In genomic region chr12:57606016-57606311, GRCh38 we compare ENCODE assay signal across 12 cellular contexts. TPM values are rescaled to one million over a fixed set of nuclear protein-coding genes. Genes with fewer than 3 reads are reported as not detected.
DNase-seq lines count a peak whose midpoint lies in the region; ATAC-seq, FAIRE-seq and TF ChIP-seq lines count a peak whose summit lies in the region.
"Had no signal": no experiment of that assay in that cellular context is flagged by ENCODE, and none has a peak within 500 bp of the region (broad histone marks: within the 10 kb centered on the region; RNA-seq: fewer than 3 reads in every experiment).

No MANE protein-coding gene starts in this region.

- H3K4me1 ChIP-seq in HUES48 (ENCODE audit: control insufficient read depth, insufficient read depth, low read length): peaks cover 31% of the 10 kb centered on the region

- no peak for TF ChIP-seq RAD21 in neural cell (conservative IDR thresholded peaks at IDR 0.05)

- H3K4me1 Mint-ChIP-seq in activated naive CD8-positive, alpha-beta T cell treated with anti-CD3 and anti-CD28 coated beads, Interleukin-2, amount 10 ng/mL, durations not matched to agents 7 days and 5 days: peaks cover 20% of the 10 kb centered on the region

- no peaks in the 10 kb centered on the region for H4K20me1 ChIP-seq in neural cell (ENCODE audit: insufficient read depth)

- no peak for DNase-seq in activated naive CD8-positive, alpha-beta T cell treated with anti-CD3 and anti-CD28 coated beads, Interleukin-2, amount 10 ng/mL, durations not matched to agents 7 days and 5 days
- no peak for DNase-seq in urothelium cell line (ENCODE audit: low spot score)
- DNase-seq in head of caudate nucleus: no peak
- DNase-seq: foreskin fibroblast, NCI-H2227 treated with DMSO at 0.1 percent for 48 hours, SHP77 had no signal

- peaks cover 8% of the 10 kb centered on the region for H3K36me3 Mint-ChIP-seq in activated naive CD8-positive, alpha-beta T cell treated with anti-CD3 and anti-CD28 coated beads, Interleukin-2, amount 10 ng/mL, durations not matched to agents 7 days and 5 days

- ATAC-seq in activated naive CD8-positive, alpha-beta T cell treated with anti-CD3 and anti-CD28 coated beads, Interleukin-2, amount 10 ng/mL, durations not matched to agents 7 days and 5 days (ENCODE audit: low read depth): no peak
- no peak for ATAC-seq in GM18868 (IDR thresholded peaks at IDR 0.05; ENCODE audit: unreplicated experiment)
- ATAC-seq: stimulated activated memory B cell treated with anti-CD40 and anti-IgM and Interleukin-4, amounts not matched to agents 10 μg/mL and 1 μg/mL and 100 μg/mL, for 72 hours had no signal

- POLR2A ChIA-PET in activated naive CD8-positive, alpha-beta T cell treated with anti-CD3 and anti-CD28 coated beads, Interleukin-2, amount 10 ng/mL, durations not matched to agents 7 days and 5 days (lab: Charles Lee): interaction anchor here (0.6 to 0.9 kb wide), 3 partner anchors 13 to 70 kb away, joined by 4 to 5 read pairs (median 4); no protein-coding TSS in a partner anchor

- H3K27me3 Mint-ChIP-seq in activated naive CD8-positive, alpha-beta T cell treated with anti-CD3 and anti-CD28 coated beads, Interleukin-2, amount 10 ng/mL, durations not matched to agents 7 days and 5 days: peaks cover 8% of the 10 kb centered on the region

- peak overlapping the region; percentile 61 for H3K4me2 ChIP-seq in neural cell (ENCODE audit: low read length)

- intact Hi-C loops in head of caudate nucleus (cut with DNase I): no loop called here

- no peak overlapping the region for H3K9ac ChIP-seq in HUES48 (ENCODE audit: low read depth, low read length)
- H3K9ac ChIP-seq in neural cell (ENCODE audit: low read length): peak overlapping the region; percentile 90

- peak overlapping the region; percentile 92; the same call in 1 of the 2 replicates for H3K4me3 ChIP-seq in HUES48 (ENCODE audit: low read depth, low read length)
- peak overlapping the region; percentile 74 for H3K4me3 ChIP-seq in neural cell (ENCODE audit: low read length)

- H3K36me3 ChIP-seq in HUES48 (ENCODE audit: control insufficient read depth, insufficient read depth, low read length) (peaks cover 39% of the 10 kb centered on the region), neural cell (ENCODE audit: insufficient read depth, low read length) (no peaks in the 10 kb centered on the region)
- H3K36me3 ChIP-seq: cardiac muscle cell had no signal

- H3K27ac ChIP-seq in HUES48 (ENCODE audit: low read depth, low read length): no peak overlapping the region
- no peak overlapping the region for H3K27ac ChIP-seq in neural cell (ENCODE audit: low read length)
- H3K27ac ChIP-seq: cardiac muscle cell had no signal

- no peaks in the 10 kb centered on the region for H3K9me3 Mint-ChIP-seq in activated naive CD8-positive, alpha-beta T cell treated with anti-CD3 and anti-CD28 coated beads, Interleukin-2, amount 10 ng/mL, durations not matched to agents 7 days and 5 days
- H3K9me3 Mint-ChIP-seq: stimulated activated memory B cell treated with anti-CD40 and anti-IgM and Interleukin-4, amounts not matched to agents 10 μg/mL and 1 μg/mL and 100 μg/mL, for 72 hours had no signal

- no peak overlapping the region for H3K27ac Mint-ChIP-seq in activated naive CD8-positive, alpha-beta T cell treated with anti-CD3 and anti-CD28 coated beads, Interleukin-2, amount 10 ng/mL, durations not matched to agents 7 days and 5 days
- H3K27ac Mint-ChIP-seq: stimulated activated memory B cell treated with anti-CD40 and anti-IgM and Interleukin-4, amounts not matched to agents 10 μg/mL and 1 μg/mL and 100 μg/mL, for 72 hours had no signal

- no peak for TF ChIP-seq EP300 in neural cell (conservative IDR thresholded peaks at IDR 0.05; ENCODE audit: poor library complexity, severe bottlenecking)

- H3K9me3 ChIP-seq in HUES48 (ENCODE audit: control insufficient read depth, insufficient read depth, low read length) (no peaks in the 10 kb centered on the region), neural cell (ENCODE audit: low read length) (no peaks in the 10 kb centered on the region)

- no peak overlapping the region for H2AFZ ChIP-seq in neural cell (ENCODE audit: low read depth, low read length)

- TF ChIP-seq CTCF in neural cell (IDR thresholded peaks at IDR 0.05; ENCODE audit: poor library complexity, severe bottlenecking): no peak

- H3F3A ChIP-seq in neural cell (ENCODE audit: insufficient read depth, low read length, poor library complexity, severe bottlenecking): no peaks in the 10 kb centered on the region

- FAIRE-seq in urothelium cell line (lab: Jason Lieb, UNC): no peak
- FAIRE-seq: D721Med had no signal

- H3K4me3 Mint-ChIP-seq in activated naive CD8-positive, alpha-beta T cell treated with anti-CD3 and anti-CD28 coated beads, Interleukin-2, amount 10 ng/mL, durations not matched to agents 7 days and 5 days: peak overlapping the region; percentile 77

- H3K27me3 ChIP-seq in HUES48 (ENCODE audit: control insufficient read depth, insufficient read depth, low read length) (peaks cover 8% of the 10 kb centered on the region), neural cell (ENCODE audit: insufficient read depth, low read depth, low read length) (peaks cover 9% of the 10 kb centered on the region)

- H3K9me2 ChIP-seq in neural cell (ENCODE audit: insufficient read depth, low read length): no peaks in the 10 kb centered on the region

- peaks cover 19% of the 10 kb centered on the region for H3K79me2 ChIP-seq in neural cell (replicated peaks; ENCODE audit: insufficient read depth, low read length)

TF ChIP-seq in neural cell, 6 proteins besides CTCF, POLR2A, EP300 and RAD21:
- no peak for TF ChIP-seq MXI1 (conservative IDR thresholded peaks at IDR 0.05; ENCODE audit: poor library complexity, severe bottlenecking)
- no peak for TF ChIP-seq TAF1 (IDR thresholded peaks at IDR 0.05; ENCODE audit: low read depth)
- TF ChIP-seq EZH2 (IDR thresholded peaks at IDR 0.05; ENCODE audit: borderline replicate concordance, insufficient read depth, low read length, poor library complexity, severe bottlenecking): no peak
- no peak for TF ChIP-seq SMC3 (conservative IDR thresholded peaks at IDR 0.05; ENCODE audit: poor library complexity)
- TF ChIP-seq POLR2AphosphoS5 (IDR thresholded peaks at IDR 0.05): no peak
- TF ChIP-seq REST (IDR thresholded peaks at IDR 0.05; ENCODE audit: borderline replicate concordance): no peak
TF ChIP-seq in neural cell: peak in this region for 0.

RNA-seq across cellular contexts. Expression of gene DTX3, which starts 1.3 kb away (rescaled TPM):
- total RNA-seq in activated naive CD8-positive, alpha-beta T cell treated with anti-CD3 and anti-CD28 coated beads, Interleukin-2, amount 10 ng/mL, durations not matched to agents 7 days and 5 days: 10 to 100 TPM; 31.5 to 32.8 TPM
- polyA plus RNA-seq in neural cell: 141 and 163 TPM in 2 replicates
- 68.3 and 78.4 TPM in 2 replicates for polyA minus RNA-seq in neural cell

RNA-seq across cellular contexts. Expression of gene ARHGEF25, which starts 5.3 kb away (rescaled TPM):
- 1 to 10 TPM; 1.3 to 1.4 TPM for total RNA-seq in activated naive CD8-positive, alpha-beta T cell treated with anti-CD3 and anti-CD28 coated beads, Interleukin-2, amount 10 ng/mL, durations not matched to agents 7 days and 5 days
- polyA plus RNA-seq in neural cell: 12.9 and 18.8 TPM in 2 replicates
- polyA minus RNA-seq in neural cell: 6.6 and 6.7 TPM in 2 replicates

RNA-seq across cellular contexts. Expression of gene PIP4K2C, which starts 15.0 kb away (rescaled TPM):
- 10 to 100 TPM; 21.6 to 24.1 TPM for total RNA-seq in activated naive CD8-positive, alpha-beta T cell treated with anti-CD3 and anti-CD28 coated beads, Interleukin-2, amount 10 ng/mL, durations not matched to agents 7 days and 5 days
- 22.1 and 31.0 TPM in 2 replicates for polyA plus RNA-seq in neural cell
- polyA minus RNA-seq in neural cell: 13.1 and 21.6 TPM in 2 replicates

RNA-seq across cellular contexts. Expression of gene B4GALNT1, which starts 27.0 kb away (rescaled TPM):
- total RNA-seq in activated naive CD8-positive, alpha-beta T cell treated with anti-CD3 and anti-CD28 coated beads, Interleukin-2, amount 10 ng/mL, durations not matched to agents 7 days and 5 days: under 1 TPM; 0.65 to 0.80 TPM
- 99.9 and 152 TPM in 2 replicates for polyA plus RNA-seq in neural cell
- polyA minus RNA-seq in neural cell: 113 and 119 TPM in 2 replicates
- total RNA-seq: cardiac muscle cell had no signal

RNA-seq across cellular contexts. Expression of gene KIF5A, which starts 56.1 kb away (rescaled TPM):
- 1 to 10 TPM; 1.4 to 1.6 TPM for total RNA-seq in activated naive CD8-positive, alpha-beta T cell treated with anti-CD3 and anti-CD28 coated beads, Interleukin-2, amount 10 ng/mL, durations not matched to agents 7 days and 5 days
- 58.8 and 67.5 TPM in 2 replicates for polyA plus RNA-seq in neural cell
- 80.1 and 98.9 TPM in 2 replicates for polyA minus RNA-seq in neural cell
